Comparison of ENCODE assay signal across 28 cellular contexts in genomic region chr4:22052076-22052475, GRCh38.
"Had no signal": no experiment of that assay in that cellular context is flagged by ENCODE, and none has a peak within 500 bp of the region (broad histone marks: within the 10 kb centered on the region; RNA-seq: fewer than 3 reads in every experiment).

No MANE protein-coding gene starts in this region.

- DNase-seq: activated effector memory CD4-positive, alpha-beta T cell treated with anti-CD3 and anti-CD28 coated beads, Interleukin-2, amount 50 U/mL, for 16 hours; activated effector memory CD4-positive, alpha-beta T cell treated with Interleukin-2 at 50 U/mL for 16 hours; activated gamma-delta T cell; activated gamma-delta T cell treated with Interleukin-2 at 50 U/mL for 16 hours; activated naive CD4-positive, alpha-beta T cell; activated naive CD4-positive, alpha-beta T cell treated with anti-CD3 and anti-CD28 coated beads for 36 hours; activated naive CD4-positive, alpha-beta T cell treated with anti-CD3 and anti-CD28 coated beads, Interleukin-2, amount 10 ng/mL, durations not matched to agents 7 days and 5 days; activated naive CD4-positive, alpha-beta T cell treated with anti-CD3 and anti-CD28 coated beads, Interleukin-2, amount 50 U/mL, for 16 hours; activated naive CD4-positive, alpha-beta T cell treated with Interleukin-2 at 50 U/mL for 16 hours; activated naive CD8-positive, alpha-beta T cell treated with anti-CD3 and anti-CD28 coated beads for 36 hours; activated naive CD8-positive, alpha-beta T cell treated with anti-CD3 and anti-CD28 coated beads, Interleukin-2, amount 10 ng/mL, durations not matched to agents 7 days and 5 days; activated naive CD8-positive, alpha-beta T cell treated with anti-CD3 and anti-CD28 coated beads, Interleukin-2, amount 50 U/mL, for 24 hours; activated T-cell treated with anti-CD3 and anti-CD28 coated beads, Interleukin-2, amount 50 U/mL, for 1 hour; activated T-cell treated with anti-CD3 and anti-CD28 coated beads, Interleukin-2, amount 50 U/mL, for 24 hours; activated T-cell treated with anti-CD3 and anti-CD28 coated beads, Interleukin-2, amount 50 U/mL, for 4 hours; activated T-cell treated with anti-CD3 and anti-CD28 coated beads, Interleukin-2, amount 50 U/mL, for 48 hours; activated T-cell treated with anti-CD3 and anti-CD28 coated beads, Interleukin-2, amount 50 U/mL, for 72 hours; adrenal gland; amniotic stem cell; amygdala; anterior cingulate cortex; aorta; body of pancreas; brain microvascular endothelial cell; central memory CD4-positive, alpha-beta T cell; cerebellar nuclear complex had no signal

- ATAC-seq: activated naive CD4-positive, alpha-beta T cell treated with anti-CD3 and anti-CD28 coated beads, Interleukin-2, amount 50 U/mL, for 72 hours; activated naive CD8-positive, alpha-beta T cell treated with anti-CD3 and anti-CD28 coated beads, Interleukin-2, amount 50 U/mL, for 24 hours; activated T-cell treated with anti-CD3 and anti-CD28 coated beads, Interleukin-2, amount 50 U/mL, for 4 hours; activated T-cell treated with anti-CD3 and anti-CD28 coated beads, Interleukin-2, amount 50 U/mL, for 72 hours; activated T-helper 17 cell treated with anti-CD3 and anti-CD28 coated beads, Interleukin-2, amount 50 U/mL, for 72 hours; body of pancreas had no signal
